8 cellular contexts compared by ENCODE assay signal in genomic region chr21:43659136-43660000, GRCh38. TPM values are rescaled to one million over a fixed set of nuclear protein-coding genes. Genes with fewer than 3 reads are reported as not detected.
A peak's percentile ranks its signal among the peaks of the same experiment; 100 is the strongest.
DNase-seq lines count a peak whose midpoint lies in the region; ATAC-seq lines count a peak whose summit lies in the region.

HSF2BP (minus strand) TSS chr21:43659488; CDS start chr21:43658096, 1,392 bp downstream.
RRP1B (plus strand) TSS chr21:43659560; CDS start chr21:43659665, 105 bp downstream.

- H3K27ac Mint-ChIP-seq in naive thymus-derived CD8-positive, alpha-beta T cell, result peak within 1 kb of the TSS; percentile 92 to 98 (median 96)
- H3K27ac Mint-ChIP-seq in stimulated activated effector memory CD8-positive, alpha-beta T cell treated with anti-CD3 and anti-CD28 coated beads, Interleukin-12 subunit alpha, Interleukin-12 subunit beta, amount 100 ng/mL, for 72 hours, result peak within 1 kb of the TSS; percentile 90

- H3K27me3 Mint-ChIP-seq in naive thymus-derived CD8-positive, alpha-beta T cell, result no peaks in the 10 kb centered on the region

- DNase-seq in DMS 273 (lab: John Stamatoyannopoulos, UW; ENCODE audit: unreplicated experiment) (peak; percentile 96), KG1 (lab: John Stamatoyannopoulos, UW) (peak; percentile 30), RKO (ENCODE audit: low spot score) (peak; percentile 85), fibroblast of peridontal ligament (ENCODE audit: extremely low read depth) (peak; percentile 70)
- peak; percentile 51 to 69 for DNase-seq in activated T-helper 1 cell treated with anti-CD3 and anti-CD28 coated beads, Interleukin-2, amount 50 U/mL, for 16 hours (ENCODE audit: low read depth in 1 of 2, low spot score in 1 of 2)
- DNase-seq in naive thymus-derived CD8-positive, alpha-beta T cell, result peak; percentile 73 to 87 (median 78)
- DNase-seq in stimulated activated effector memory CD8-positive, alpha-beta T cell treated with anti-CD3 and anti-CD28 coated beads, Interleukin-12 subunit alpha, Interleukin-12 subunit beta, amount 100 ng/mL, for 72 hours (ENCODE audit: low spot score in 2 of 2), result peak; percentile 84 to 85

- peak; percentile 69 for ATAC-seq in GM21526 (IDR thresholded peaks at IDR 0.05; ENCODE audit: low FRiP score, unreplicated experiment)
- ATAC-seq in naive thymus-derived CD8-positive, alpha-beta T cell, result peak; percentile 83 to 89
- peak; percentile 97 for ATAC-seq in stimulated activated effector memory CD8-positive, alpha-beta T cell treated with anti-CD3 and anti-CD28 coated beads, Interleukin-12 subunit alpha, Interleukin-12 subunit beta, amount 100 ng/mL, for 72 hours

- H3K9me3 Mint-ChIP-seq in naive thymus-derived CD8-positive, alpha-beta T cell, result no peaks in the 10 kb centered on the region
- H3K9me3 Mint-ChIP-seq in stimulated activated effector memory CD8-positive, alpha-beta T cell treated with anti-CD3 and anti-CD28 coated beads, Interleukin-12 subunit alpha, Interleukin-12 subunit beta, amount 100 ng/mL, for 72 hours, result no peaks in the 10 kb centered on the region

- H3K4me1 Mint-ChIP-seq in naive thymus-derived CD8-positive, alpha-beta T cell, result peaks cover 21 to 50% (median 45%) of the 10 kb centered on the region in 4 donors
- H3K4me1 Mint-ChIP-seq in stimulated activated effector memory CD8-positive, alpha-beta T cell treated with anti-CD3 and anti-CD28 coated beads, Interleukin-12 subunit alpha, Interleukin-12 subunit beta, amount 100 ng/mL, for 72 hours, result peaks cover 35% of the 10 kb centered on the region

- peak within 1 kb of the TSS; percentile 81 to 98 (median 94) for H3K4me3 Mint-ChIP-seq in naive thymus-derived CD8-positive, alpha-beta T cell
- peak within 1 kb of the TSS; percentile 91 for H3K4me3 Mint-ChIP-seq in stimulated activated effector memory CD8-positive, alpha-beta T cell treated with anti-CD3 and anti-CD28 coated beads, Interleukin-12 subunit alpha, Interleukin-12 subunit beta, amount 100 ng/mL, for 72 hours

- POLR2A ChIA-PET in naive thymus-derived CD8-positive, alpha-beta T cell (lab: Charles Lee), result interaction anchor here (0.6 to 1.5 kb wide), 7 partner anchors 34 to 767 kb away, joined by 3 to 5 read pairs (median 3); partner anchors contain the start of gene NDUFV3

- H3K36me3 Mint-ChIP-seq in naive thymus-derived CD8-positive, alpha-beta T cell, result peaks cover 0 to 32% (median 5%) of the 10 kb centered on the region in 3 donors
- peaks cover 44% of the 10 kb centered on the region for H3K36me3 Mint-ChIP-seq in stimulated activated effector memory CD8-positive, alpha-beta T cell treated with anti-CD3 and anti-CD28 coated beads, Interleukin-12 subunit alpha, Interleukin-12 subunit beta, amount 100 ng/mL, for 72 hours

RNA-seq across cellular contexts. Expression of gene HSF2BP, which starts in this region (rescaled TPM):
- total RNA-seq in naive thymus-derived CD8-positive, alpha-beta T cell, result under 1 TPM; 0.66 to 0.68 TPM
- under 1 TPM; 0.22 to 0.64 (median 0.29) TPM for polyA plus RNA-seq in naive thymus-derived CD8-positive, alpha-beta T cell

RNA-seq across cellular contexts. Expression of gene RRP1B, which starts in this region (rescaled TPM):
- 10 to 100 TPM; 39.6 to 39.9 TPM for total RNA-seq in naive thymus-derived CD8-positive, alpha-beta T cell
- polyA plus RNA-seq in naive thymus-derived CD8-positive, alpha-beta T cell, result 10 to 100 TPM; 29.0 to 48.4 (median 36.1) TPM

Comparison
In these comparisons a context has a peak if more than half of its experiments do, and no peak if none do; other contexts are left out.
1. Peak in every context shown above with its lines: DNase-seq and ATAC-seq.
2. DNase-seq: peak in every context shown above with its lines; median percentile 96 in DMS 273; 85 in RKO; 84 in stimulated activated effector memory CD8-positive, alpha-beta T cell treated with anti-CD3 and anti-CD28 coated beads, Interleukin-12 subunit alpha, Interleukin-12 subunit beta, amount 100 ng/mL, for 72 hours; 78 in naive thymus-derived CD8-positive, alpha-beta T cell; 70 in fibroblast of peridontal ligament; 60 in activated T-helper 1 cell treated with anti-CD3 and anti-CD28 coated beads, Interleukin-2, amount 50 U/mL, for 16 hours; 30 in KG1.